Comparison of ENCODE assay signal across 8 cellular contexts in genomic region chr17:21551081-21551881, GRCh38.
DNase-seq lines count a peak whose midpoint lies in the region; ATAC-seq and TF ChIP-seq lines count a peak whose summit lies in the region.

No MANE protein-coding gene starts in this region.

- H3K27ac Mint-ChIP-seq in activated T-cell treated with anti-CD3 and anti-CD28 coated beads, Interleukin-2, amount 50 U/mL, for 24 hours, result peak overlapping the region; percentile 83

- no TSS peak for BruUV-seq in OCI-LY7 (replicated peaks; lab: Mats Ljungman, UMichigan)

- no peaks in the 10 kb centered on the region for H3K9me3 ChIP-seq in OCI-LY7 (ENCODE audit: low read length)
- no peaks in the 10 kb centered on the region for H3K9me3 ChIP-seq in esophagus (ENCODE audit: control insufficient read depth in 2 of 2, insufficient read depth in 1 of 2, low read depth in 1 of 2, low read length in 1 of 2)
- H3K9me3 ChIP-seq in muscle layer of colon (ENCODE audit: low read length), result no peaks in the 10 kb centered on the region

- peaks cover 21% of the 10 kb centered on the region for H3K4me1 ChIP-seq in OCI-LY7 (ENCODE audit: insufficient read depth, low read length, poor library complexity, severe bottlenecking)
- H3K4me1 ChIP-seq in esophagus (ENCODE audit: control insufficient read depth in 2 of 2, insufficient read depth in 2 of 2, low read length in 1 of 2), result no peaks in the 10 kb centered on the region
- peaks cover 27% of the 10 kb centered on the region for H3K4me1 ChIP-seq in muscle layer of colon (ENCODE audit: insufficient read depth, low read length)

- peak overlapping the region; percentile 85 for H2AFZ ChIP-seq in OCI-LY7 (ENCODE audit: low read length)

- H3K4me3 ChIP-seq in OCI-LY7 (ENCODE audit: low read depth, low read length, poor library complexity, severe bottlenecking), result peak overlapping the region; percentile 81
- peak overlapping the region; percentile 60 to 61 for H3K4me3 ChIP-seq in esophagus (ENCODE audit: low read depth in 1 of 2, low read length in 2 of 2)
- H3K4me3 ChIP-seq in muscle layer of colon (ENCODE audit: low read depth in 1 of 2, low read length in 2 of 2), result peak overlapping the region; percentile 67 to 78

- intact Hi-C loops in OCI-LY7 (cut with micrococcal nuclease; ENCODE audit: unreplicated experiment), result no loop called here

- no peak for TF ChIP-seq CTCF in OCI-LY7 (conservative IDR thresholded peaks at IDR 0.05; ENCODE audit: low read length)

- 1% methylated on average over 65 to 75 of the region's 75 CpGs for WGBS in esophagus, 2 donors

- POLR2A ChIA-PET in OCI-LY7 (lab: Charles Lee), result interaction anchor here (0.6 to 1.1 kb wide), 2 partner anchors 8 to 1078 kb away, joined by 3 to 6 read pairs; no protein-coding TSS in a partner anchor

- H3K9ac ChIP-seq in muscle layer of colon (ENCODE audit: low read length), result peak overlapping the region; percentile 2

- H3K4me2 ChIP-seq in OCI-LY7 (ENCODE audit: low read length), result peak overlapping the region; percentile 96

- CTCF ChIA-PET in OCI-LY7 (lab: Charles Lee; ENCODE audit: unreplicated experiment), result interaction anchor here (1.1 kb wide), 1 partner anchor 94 kb away, joined by 3 read pairs; no protein-coding TSS in a partner anchor

- H3K9me3 Mint-ChIP-seq in activated T-cell treated with anti-CD3 and anti-CD28 coated beads, Interleukin-2, amount 50 U/mL, for 24 hours, result peaks cover 11% of the 10 kb centered on the region

- peaks cover 6% of the 10 kb centered on the region; the same call in 1 of the 2 replicates for H3K79me2 ChIP-seq in OCI-LY7 (ENCODE audit: insufficient read depth, low read depth, low read length)

- no peaks in the 10 kb centered on the region for H3K9me2 ChIP-seq in OCI-LY7 (ENCODE audit: insufficient read depth, low read length)

- ATAC-seq in HG03354 (IDR thresholded peaks at IDR 0.05; ENCODE audit: poor library complexity, severe bottlenecking, unreplicated experiment) (peak; percentile 79), GM21515 (IDR thresholded peaks at IDR 0.05; ENCODE audit: unreplicated experiment) (no peak)

- no peaks in the 10 kb centered on the region for H3K36me3 ChIP-seq in OCI-LY7 (ENCODE audit: insufficient read depth, low read length)
- no peaks in the 10 kb centered on the region for H3K36me3 ChIP-seq in esophagus (ENCODE audit: control insufficient read depth in 2 of 2, insufficient read depth in 2 of 2, low read length in 1 of 2)
- H3K36me3 ChIP-seq in muscle layer of colon (ENCODE audit: insufficient read depth, low read length), result no peaks in the 10 kb centered on the region

- peaks cover 36% of the 10 kb centered on the region for H3K27me3 Mint-ChIP-seq in activated T-cell treated with anti-CD3 and anti-CD28 coated beads, Interleukin-2, amount 50 U/mL, for 24 hours

- no peak overlapping the region for H3K27ac ChIP-seq in OCI-LY7 (ENCODE audit: low read depth, low read length, poor library complexity, severe bottlenecking)
- H3K27ac ChIP-seq in esophagus (ENCODE audit: low read depth in 2 of 2, low read length in 1 of 2), result peak overlapping the region; percentile 67 to 77
- H3K27ac ChIP-seq in muscle layer of colon (ENCODE audit: low read depth, low read length), result peak overlapping the region; percentile 94

- peak overlapping the region; percentile 90 for H3K4me3 Mint-ChIP-seq in activated T-cell treated with anti-CD3 and anti-CD28 coated beads, Interleukin-2, amount 50 U/mL, for 24 hours

- H3K27me3 ChIP-seq in esophagus (ENCODE audit: control insufficient read depth in 1 of 2, insufficient read depth in 2 of 2, low read length in 2 of 2), result no peaks in the 10 kb centered on the region
- H3K27me3 ChIP-seq in muscle layer of colon (ENCODE audit: control insufficient read depth in 1 of 2, insufficient read depth in 2 of 2, low read length in 2 of 2), result no peaks in the 10 kb centered on the region

- DNase-seq in GM03348 (ENCODE audit: low spot score), result peak; percentile 99
- peak; percentile 82 for DNase-seq in OCI-LY7 (ENCODE audit: low spot score)
- peak; percentile 89 for DNase-seq in activated T-cell treated with anti-CD3 and anti-CD28 coated beads, Interleukin-2, amount 50 U/mL, for 24 hours
- peak; percentile 59 to 68 for DNase-seq in stimulated activated CD8-positive, alpha-beta memory T cell treated with anti-CD3 and anti-CD28 coated beads, Interleukin-4, amount 100 ng/mL, for 4 hours (ENCODE audit: low read depth in 2 of 2, low spot score in 1 of 2)

- H3K4me1 Mint-ChIP-seq in activated T-cell treated with anti-CD3 and anti-CD28 coated beads, Interleukin-2, amount 50 U/mL, for 24 hours (ENCODE audit: low read depth), result peaks cover 36% of the 10 kb centered on the region

- no peaks in the 10 kb centered on the region; the same call in 1 of the 2 replicates for H4K20me1 ChIP-seq in OCI-LY7 (ENCODE audit: insufficient read depth, low read length)

- peaks cover 36% of the 10 kb centered on the region for H3K36me3 Mint-ChIP-seq in activated T-cell treated with anti-CD3 and anti-CD28 coated beads, Interleukin-2, amount 50 U/mL, for 24 hours (ENCODE audit: low read depth)
